Comparison of ENCODE assay signal across 9 cellular contexts in genomic region chr13:99617474-99618255, GRCh38. TPM values are rescaled to one million over a fixed set of nuclear protein-coding genes. Genes with fewer than 3 reads are reported as not detected.
DNase-seq lines count a peak whose midpoint lies in the region; ATAC-seq and TF ChIP-seq lines count a peak whose summit lies in the region.
"Had no signal": no experiment of that assay in that cellular context is flagged by ENCODE, and none has a peak within 500 bp of the region (broad histone marks: within the 10 kb centered on the region; RNA-seq: fewer than 3 reads in every experiment).

No MANE protein-coding gene starts in this region.

- TF ChIP-seq POLR2A in esophagus muscularis mucosa (IDR thresholded peaks at IDR 0.05; ENCODE audit: low read depth): no peak

- peaks cover 9% of the 10 kb centered on the region for H3K4me1 ChIP-seq in RWPE2 (ENCODE audit: insufficient read depth, poor library complexity, severe bottlenecking)
- H3K4me1 ChIP-seq in esophagus muscularis mucosa: peaks cover 7 to 27% (median 16%) of the 10 kb centered on the region in 4 donors

- TF ChIP-seq CTCF in HFFc6 (IDR thresholded peaks at IDR 0.05): peak; percentile 85
- peak; percentile 31 for TF ChIP-seq CTCF in RWPE2 (IDR thresholded peaks at IDR 0.05; ENCODE audit: poor library complexity, severe bottlenecking)
- peak; percentile 45 to 63 (median 55) for TF ChIP-seq CTCF in esophagus muscularis mucosa (IDR thresholded peaks at IDR 0.05)
- no peak for TF ChIP-seq CTCF in omental fat pad (IDR thresholded peaks at IDR 0.05)

- DNase-seq in DMS53 (lab: John Stamatoyannopoulos, UW): peak; percentile 12
- DNase-seq in DMS53 treated with DMSO at 0.1 percent for 48 hours (lab: John Stamatoyannopoulos, UW; ENCODE audit: unreplicated experiment): no peak
- peak; percentile 41 for DNase-seq in HFFc6
- no peak for DNase-seq in RWPE2 (ENCODE audit: low spot score)
- DNase-seq in esophagus muscularis mucosa (ENCODE audit: extremely low spot score): no peak
- no peak for DNase-seq in omental fat pad (ENCODE audit: low spot score)
- DNase-seq in activated T-helper 2 cell treated with anti-CD3 and anti-CD28 coated beads, Interferon-gamma antibody, Interleukin-2, Interleukin-4, amounts not matched to agents 10 μg/mL and 5 μg/mL and 100 μg/mL, durations not matched to agents 14 hours and 24 hours and 36 hours (ENCODE audit: low spot score): no peak

- H3K4me3 Mint-ChIP-seq in HFFc6: no peak overlapping the region; the same call in 1 of the 2 replicates
- H3K4me3 Mint-ChIP-seq in activated T-helper 2 cell treated with anti-CD3 and anti-CD28 coated beads, Interferon-gamma antibody, Interleukin-2, Interleukin-4, amounts not matched to agents 10 μg/mL and 5 μg/mL and 100 μg/mL, durations not matched to agents 14 hours and 24 hours and 36 hours (ENCODE audit: low read depth): no peak overlapping the region

- H3K27ac Mint-ChIP-seq in HFFc6: no peak overlapping the region
- no peak overlapping the region for H3K27ac Mint-ChIP-seq in activated T-helper 2 cell treated with anti-CD3 and anti-CD28 coated beads, Interferon-gamma antibody, Interleukin-2, Interleukin-4, amounts not matched to agents 10 μg/mL and 5 μg/mL and 100 μg/mL, durations not matched to agents 14 hours and 24 hours and 36 hours

- no peaks in the 10 kb centered on the region for H3K36me3 Mint-ChIP-seq in HFFc6 (ENCODE audit: low read depth)
- no peaks in the 10 kb centered on the region for H3K36me3 Mint-ChIP-seq in activated T-helper 2 cell treated with anti-CD3 and anti-CD28 coated beads, Interferon-gamma antibody, Interleukin-2, Interleukin-4, amounts not matched to agents 10 μg/mL and 5 μg/mL and 100 μg/mL, durations not matched to agents 14 hours and 24 hours and 36 hours (ENCODE audit: low read depth)

- H3K9me3 Mint-ChIP-seq in HFFc6: no peaks in the 10 kb centered on the region
- H3K9me3 Mint-ChIP-seq in activated T-helper 2 cell treated with anti-CD3 and anti-CD28 coated beads, Interferon-gamma antibody, Interleukin-2, Interleukin-4, amounts not matched to agents 10 μg/mL and 5 μg/mL and 100 μg/mL, durations not matched to agents 14 hours and 24 hours and 36 hours: no peaks in the 10 kb centered on the region

- H3K27ac ChIP-seq in RWPE2 (ENCODE audit: poor library complexity, severe bottlenecking) (no peak overlapping the region), esophagus muscularis mucosa (replicated peaks in 1 of 4) (no peak overlapping the region)
- H3K27ac ChIP-seq: BLaER1 treated with 17β-estradiol and CSF1 and Interleukin-3, amounts not matched to agents 10 nM and 100 nM had no signal

- ATAC-seq in RWPE2 (ENCODE audit: low read depth) (no peak), omental fat pad (ENCODE audit: low FRiP score) (peak; percentile 60), GM21423 (IDR thresholded peaks at IDR 0.05; ENCODE audit: unreplicated experiment) (no peak)

- no peak overlapping the region for H3K4me3 ChIP-seq in RWPE2 (ENCODE audit: severe bottlenecking)
- H3K4me3 ChIP-seq in esophagus muscularis mucosa: no peak overlapping the region
- H3K4me3 ChIP-seq: BLaER1 treated with 17β-estradiol and CSF1 and Interleukin-3, amounts not matched to agents 10 nM and 100 nM had no signal

- H3K4me1 Mint-ChIP-seq in HFFc6 (ENCODE audit: low read depth): peaks cover 7% of the 10 kb centered on the region; the same call in 1 of the 2 replicates
- no peaks in the 10 kb centered on the region for H3K4me1 Mint-ChIP-seq in activated T-helper 2 cell treated with anti-CD3 and anti-CD28 coated beads, Interferon-gamma antibody, Interleukin-2, Interleukin-4, amounts not matched to agents 10 μg/mL and 5 μg/mL and 100 μg/mL, durations not matched to agents 14 hours and 24 hours and 36 hours (ENCODE audit: low read depth)

- H3K27me3 ChIP-seq in RWPE2 (ENCODE audit: insufficient read depth, poor library complexity, severe bottlenecking) (no peaks in the 10 kb centered on the region), esophagus muscularis mucosa (no peaks in the 10 kb centered on the region)
- H3K27me3 ChIP-seq: BLaER1 treated with 17β-estradiol and CSF1 and Interleukin-3, amounts not matched to agents 10 nM and 100 nM had no signal

- 51% methylated on average over 11 of the region's 11 CpGs for WGBS in esophagus muscularis mucosa

- H3K27me3 Mint-ChIP-seq in HFFc6 (ENCODE audit: insufficient read depth): peaks cover 2% of the 10 kb centered on the region; the same call in 1 of the 2 replicates
- H3K27me3 Mint-ChIP-seq in activated T-helper 2 cell treated with anti-CD3 and anti-CD28 coated beads, Interferon-gamma antibody, Interleukin-2, Interleukin-4, amounts not matched to agents 10 μg/mL and 5 μg/mL and 100 μg/mL, durations not matched to agents 14 hours and 24 hours and 36 hours (ENCODE audit: low read depth): no peaks in the 10 kb centered on the region

- intact Hi-C loops in esophagus muscularis mucosa (cut with DNase I): no loop called here
- intact Hi-C loops in activated T-helper 2 cell treated with anti-CD3 and anti-CD28 coated beads, Interferon-gamma antibody, Interleukin-2, Interleukin-4, amounts not matched to agents 10 μg/mL and 5 μg/mL and 100 μg/mL, durations not matched to agents 14 hours and 24 hours and 36 hours (cut with micrococcal nuclease): loop anchor here (5.0 kb wide), 1 partner anchor 90 kb away; no protein-coding TSS in a partner anchor

- H3K36me3 ChIP-seq in RWPE2 (ENCODE audit: low read depth): no peaks in the 10 kb centered on the region
- H3K36me3 ChIP-seq in esophagus muscularis mucosa: no peaks in the 10 kb centered on the region
- H3K36me3 ChIP-seq: BLaER1 treated with 17β-estradiol and CSF1 and Interleukin-3, amounts not matched to agents 10 nM and 100 nM had no signal

- H3K9me3 ChIP-seq in RWPE2 (ENCODE audit: severe bottlenecking) (no peaks in the 10 kb centered on the region), esophagus muscularis mucosa (no peaks in the 10 kb centered on the region)
- H3K9me3 ChIP-seq: BLaER1 treated with 17β-estradiol and CSF1 and Interleukin-3, amounts not matched to agents 10 nM and 100 nM had no signal

- no peak for TF ChIP-seq EP300 in esophagus muscularis mucosa (IDR thresholded peaks at IDR 0.05)

RNA-seq across cellular contexts. Expression of gene CLYBL, which starts 11.2 kb away (rescaled TPM):
- 1 to 10 TPM in 2 of 6 experiments, under 1 TPM in 4; 0.41 to 1.1 (median 0.77) TPM for total RNA-seq in HFFc6 (2021; fragmentation: NEBNext Ultra II Directional; extraction: Animal tissue kit (Norgen Biotek cat#: 25700))
- total RNA-seq in esophagus muscularis mucosa: 10 to 100 TPM in 2 of 4 donors, 1 to 10 TPM in 2; 7.5 to 11.7 (median 9.4) TPM
- total RNA-seq in omental fat pad: 1 to 10 TPM; 2.2 to 7.7 (median 4.4) TPM
- 4.4 TPM in 2 replicates for total RNA-seq in activated T-helper 2 cell treated with anti-CD3 and anti-CD28 coated beads, Interferon-gamma antibody, Interleukin-2, Interleukin-4, amounts not matched to agents 10 μg/mL and 5 μg/mL and 100 μg/mL, durations not matched to agents 14 hours and 24 hours and 36 hours

Comparison
In these comparisons a context has a peak if more than half of its experiments do, and no peak if none do; other contexts are left out.
1. DNase-seq: peak in DMS53 (single experiment) and HFFc6 (single experiment); none in DMS53 treated with DMSO at 0.1 percent for 48 hours (single experiment), RWPE2 (single experiment), esophagus muscularis mucosa (single experiment), omental fat pad (single experiment) and activated T-helper 2 cell treated with anti-CD3 and anti-CD28 coated beads, Interferon-gamma antibody, Interleukin-2, Interleukin-4, amounts not matched to agents 10 μg/mL and 5 μg/mL and 100 μg/mL, durations not matched to agents 14 hours and 24 hours and 36 hours (single experiment).
2. CTCF ChIP-seq: peak in HFFc6 (single experiment), RWPE2 (single experiment) and esophagus muscularis mucosa (3 of 3); none in omental fat pad (0 of 3).